In genomic region chr4:74583066-74583700, GRCh38 we compare ENCODE assay signal across 24 cellular contexts.
A peak's percentile ranks its signal among the peaks of the same experiment; 100 is the strongest.
DNase-seq lines count a peak whose midpoint lies in the region; ATAC-seq, FAIRE-seq and TF ChIP-seq lines count a peak whose summit lies in the region.
"Had no signal": no experiment of that assay in that cellular context is flagged by ENCODE, and none has a peak within 500 bp of the region (broad histone marks: within the 10 kb centered on the region; RNA-seq: fewer than 3 reads in every experiment).

No MANE protein-coding gene starts in this region.

- H3K9me3 Mint-ChIP-seq in astrocyte (ENCODE audit: unreplicated experiment): no peaks in the 10 kb centered on the region
- H3K9me3 Mint-ChIP-seq: activated B cell treated with CpG ODN at 0.5 μM for 24 hours; activated naive CD4-positive, alpha-beta T cell treated with anti-CD3 and anti-CD28 coated beads, Interleukin-2, amount 50 U/mL, for 72 hours; H9 had no signal

- H3K79me2 ChIP-seq in astrocyte (ENCODE audit: insufficient read depth, low read length) (no peaks in the 10 kb centered on the region), osteoblast (ENCODE audit: insufficient read depth, low read length) (no peaks in the 10 kb centered on the region)
- H3K79me2 ChIP-seq: parathyroid adenoma had no signal

- no peak for ATAC-seq in GM18907 (IDR thresholded peaks at IDR 0.05; ENCODE audit: unreplicated experiment)
- no peak for ATAC-seq in GM18861 (IDR thresholded peaks at IDR 0.05; ENCODE audit: unreplicated experiment)
- ATAC-seq: activated naive CD4-positive, alpha-beta T cell treated with anti-CD3 and anti-CD28 coated beads, Interleukin-2, amount 50 U/mL, for 72 hours; GM12878; stimulated activated naive CD8-positive, alpha-beta T cell treated with anti-CD3 and anti-CD28 coated beads, Interleukin-15, Interleukin-2, amounts not matched to agents 100 U/mL and 50 U/mL, for 24 hours had no signal

- H3K27ac Mint-ChIP-seq in astrocyte (ENCODE audit: unreplicated experiment): no peak overlapping the region
- H3K27ac Mint-ChIP-seq: activated B cell treated with CpG ODN at 0.5 μM for 24 hours; activated naive CD4-positive, alpha-beta T cell treated with anti-CD3 and anti-CD28 coated beads, Interleukin-2, amount 50 U/mL, for 72 hours; B cell; H9 had no signal

- TF ChIP-seq CTCF in astrocyte (IDR thresholded peaks at IDR 0.05; ENCODE audit: insufficient read depth, low read depth, low read length) (no peak), osteoblast (IDR thresholded peaks at IDR 0.05; ENCODE audit: extremely low read depth, low read depth, low read length) (no peak)

- H3K9ac ChIP-seq in astrocyte (ENCODE audit: low read length): no peak overlapping the region
- H3K9ac ChIP-seq: parathyroid adenoma had no signal

- H3K36me3 Mint-ChIP-seq in astrocyte (ENCODE audit: low read depth, unreplicated experiment): no peaks in the 10 kb centered on the region
- H3K36me3 Mint-ChIP-seq: activated naive CD4-positive, alpha-beta T cell treated with anti-CD3 and anti-CD28 coated beads, Interleukin-2, amount 50 U/mL, for 72 hours had no signal

- H4K20me1 ChIP-seq in astrocyte (ENCODE audit: insufficient read depth, low read length): no peaks in the 10 kb centered on the region
- no peaks in the 10 kb centered on the region for H4K20me1 ChIP-seq in osteoblast (ENCODE audit: insufficient read depth, low read length)

- H3K27me3 Mint-ChIP-seq in astrocyte (ENCODE audit: low read depth, unreplicated experiment): no peaks in the 10 kb centered on the region

- H3K27ac ChIP-seq in astrocyte (ENCODE audit: low read depth, low read length): no peak overlapping the region
- H3K27ac ChIP-seq in osteoblast (ENCODE audit: low read depth, low read length): no peak overlapping the region
- H3K27ac ChIP-seq: dorsolateral prefrontal cortex, parathyroid adenoma, tibial nerve had no signal

- FAIRE-seq in astrocyte (lab: Jason Lieb, UNC): no peak
- FAIRE-seq in GM12892 (lab: Jason Lieb, UNC): no peak
- FAIRE-seq: G401.6, GM12878, RCC 7860 had no signal

- no peaks in the 10 kb centered on the region for H3K4me1 Mint-ChIP-seq in astrocyte (ENCODE audit: low read depth, unreplicated experiment)
- H3K4me1 Mint-ChIP-seq: activated B cell treated with CpG ODN at 0.5 μM for 24 hours, B cell, H9 had no signal

- H2AFZ ChIP-seq in astrocyte (ENCODE audit: low read depth, low read length) (no peak overlapping the region), osteoblast (ENCODE audit: low read length) (no peak overlapping the region)
- H2AFZ ChIP-seq: parathyroid adenoma had no signal

- no peaks in the 10 kb centered on the region for H3K9me3 ChIP-seq in astrocyte (ENCODE audit: insufficient read depth, low read depth, low read length)
- no peaks in the 10 kb centered on the region for H3K9me3 ChIP-seq in osteoblast (ENCODE audit: low read depth, low read length)
- H3K9me3 ChIP-seq: tibial nerve had no signal

- H3K4me3 ChIP-seq in astrocyte (ENCODE audit: insufficient read depth, low read depth, low read length): no peak overlapping the region
- H3K4me3 ChIP-seq in osteoblast (ENCODE audit: insufficient read depth, low read length): no peak overlapping the region
- H3K4me3 ChIP-seq: dorsolateral prefrontal cortex, GM12878, tibial nerve had no signal

- DNase-seq in GM03348 (ENCODE audit: low spot score) (peak; percentile 4), astrocyte (ENCODE audit: low read depth) (peak; percentile 41), fibroblast of gingiva (ENCODE audit: low read depth) (peak; percentile 4), osteoblast (ENCODE audit: insufficient read length, low spot score, missing footprints) (peak; percentile 15), NCI-H510A (lab: John Stamatoyannopoulos, UW) (no peak), GM12892 (ENCODE audit: insufficient read length) (no peak)
- DNase-seq: activated B cell treated with CpG ODN at 0.5 μM for 24 hours; COR-L47; dorsolateral prefrontal cortex; erythroblast; H9; NCI-H82; stimulated activated CD4-positive, alpha-beta T cell treated with anti-CD3 and anti-CD28 coated beads, Interleukin-1b, Interleukin-23, amount 100 ng/mL, for 48 hours; stimulated activated naive CD8-positive, alpha-beta T cell treated with anti-CD3 and anti-CD28 coated beads, Interleukin-15, Interleukin-2, amounts not matched to agents 100 U/mL and 50 U/mL, for 24 hours; T-helper 9 cell had no signal

- H3K4me3 Mint-ChIP-seq in astrocyte (ENCODE audit: unreplicated experiment): no peak overlapping the region
- H3K4me3 Mint-ChIP-seq: activated B cell treated with CpG ODN at 0.5 μM for 24 hours, B cell, H9 had no signal

- no peak for TF ChIP-seq POLR2A in GM12892 (IDR thresholded peaks at IDR 0.05; ENCODE audit: low read depth, low read length)

- H3K4me2 ChIP-seq in astrocyte (ENCODE audit: low read length): no peak overlapping the region
- H3K4me2 ChIP-seq in osteoblast (ENCODE audit: insufficient read depth, low read length): no peak overlapping the region

- no peaks in the 10 kb centered on the region for H3K27me3 ChIP-seq in astrocyte (ENCODE audit: insufficient read depth, low read length)
- peaks cover 35% of the 10 kb centered on the region for H3K27me3 ChIP-seq in osteoblast (ENCODE audit: insufficient read depth, low read length)
- H3K27me3 ChIP-seq: tibial nerve had no signal

- no peaks in the 10 kb centered on the region for H3K4me1 ChIP-seq in astrocyte (ENCODE audit: insufficient read depth, low read length)
- H3K4me1 ChIP-seq in osteoblast (ENCODE audit: insufficient read depth, low read length): no peaks in the 10 kb centered on the region
- H3K4me1 ChIP-seq: parathyroid adenoma, tibial nerve had no signal

- H3K36me3 ChIP-seq in astrocyte (ENCODE audit: insufficient read depth, low read length): no peaks in the 10 kb centered on the region
- no peaks in the 10 kb centered on the region for H3K36me3 ChIP-seq in osteoblast (ENCODE audit: insufficient read depth, low read length)
- H3K36me3 ChIP-seq: tibial nerve had no signal

Comparison
In these comparisons a context has a peak if more than half of its experiments do, and no peak if none do; other contexts are left out.
1. DNase-seq: peak in GM03348 (single experiment), astrocyte (single experiment), fibroblast of gingiva (single experiment) and osteoblast (single experiment); none in NCI-H510A (single experiment) and GM12892 (single experiment).